ENCODE assay signal across 7 cellular contexts in genomic region chr1:181134543-181135461, GRCh38. TPM values are rescaled to one million over a fixed set of nuclear protein-coding genes. Genes with fewer than 3 reads are reported as not detected.
DNase-seq lines count a peak whose midpoint lies in the region; ATAC-seq and TF ChIP-seq lines count a peak whose summit lies in the region.

No MANE protein-coding gene starts in this region.

- H3K36me3 ChIP-seq in GM06990 (ENCODE audit: control insufficient read depth, insufficient read depth, low read length): no peaks in the 10 kb centered on the region
- no peaks in the 10 kb centered on the region for H3K36me3 ChIP-seq in SU-DHL-6 (ENCODE audit: low read length)

- no peaks in the 10 kb centered on the region for H4K20me1 ChIP-seq in SU-DHL-6 (ENCODE audit: low read depth, low read length)

- peak overlapping the region; percentile 63 for H3K9ac ChIP-seq in SU-DHL-6 (ENCODE audit: low read length)

- DNase-seq in GM06990 (ENCODE audit: extremely low read depth, insufficient read length) (peak; percentile 82), epithelial cell of esophagus (ENCODE audit: low read depth) (peak; percentile 98), neural crest cell (ENCODE audit: low read depth, low spot score) (no peak), iPS-NIHi11 (ENCODE audit: low spot score) (no peak)

- peak overlapping the region; percentile 81 for H3K4me2 ChIP-seq in SU-DHL-6 (ENCODE audit: low read depth, low read length, poor library complexity, severe bottlenecking)

- H3F3A ChIP-seq in SU-DHL-6 (ENCODE audit: insufficient read depth): peaks cover 25% of the 10 kb centered on the region

- peak; percentile 29 for ATAC-seq in GM21390 (IDR thresholded peaks at IDR 0.05; ENCODE audit: unreplicated experiment)

- no peaks in the 10 kb centered on the region for H3K9me3 ChIP-seq in SU-DHL-6 (ENCODE audit: insufficient read depth, low read length)

- TF ChIP-seq CTCF in GM06990 (IDR thresholded peaks at IDR 0.05; ENCODE audit: insufficient read depth, low read length, poor library complexity, severe bottlenecking) (no peak), SU-DHL-6 (IDR thresholded peaks at IDR 0.05; ENCODE audit: insufficient read depth, low read length, poor library complexity, severe bottlenecking) (no peak), epithelial cell of esophagus (IDR thresholded peaks at IDR 0.05; ENCODE audit: insufficient read depth, low read depth, low read length, missing control alignments) (no peak), neural crest cell (conservative IDR thresholded peaks at IDR 0.05) (no peak)

- no peaks in the 10 kb centered on the region for H3K79me2 ChIP-seq in SU-DHL-6 (ENCODE audit: insufficient read depth, low read length)

- peak overlapping the region; percentile 93 for H3K27ac ChIP-seq in SU-DHL-6 (ENCODE audit: low read depth, low read length)

- peaks cover 5% of the 10 kb centered on the region for H3K27me3 Mint-ChIP-seq in IgD-negative memory B cell
- no peaks in the 10 kb centered on the region for H3K27me3 Mint-ChIP-seq in neural crest cell (ENCODE audit: low read depth)

- H3K9me2 ChIP-seq in SU-DHL-6 (replicated peaks; ENCODE audit: insufficient read depth, low read length): no peaks in the 10 kb centered on the region

- H3K27me3 ChIP-seq in GM06990 (replicated peaks; ENCODE audit: control insufficient read depth, insufficient read depth, low read length): no peaks in the 10 kb centered on the region
- H3K27me3 ChIP-seq in SU-DHL-6 (ENCODE audit: low read length): no peaks in the 10 kb centered on the region

- H3K36me3 Mint-ChIP-seq in IgD-negative memory B cell (no peaks in the 10 kb centered on the region), neural crest cell (ENCODE audit: low read depth) (no peaks in the 10 kb centered on the region)

- no peak overlapping the region for H2AFZ ChIP-seq in SU-DHL-6 (ENCODE audit: low read depth, low read length, severe bottlenecking)

- H3K4me3 ChIP-seq in GM06990 (replicated peaks; ENCODE audit: low read depth, low read length) (peak overlapping the region; percentile 60), SU-DHL-6 (ENCODE audit: insufficient read depth, low read length, poor library complexity, severe bottlenecking) (peak overlapping the region; percentile 34), epithelial cell of esophagus (ENCODE audit: low read length) (peak overlapping the region; percentile 10)

- H3K4me3 Mint-ChIP-seq in IgD-negative memory B cell (peak overlapping the region; percentile 58 to 94 (median 78)), neural crest cell (peak overlapping the region; percentile 14)

- H3K9me3 Mint-ChIP-seq in IgD-negative memory B cell (no peaks in the 10 kb centered on the region), neural crest cell (no peaks in the 10 kb centered on the region)

- H3K27ac Mint-ChIP-seq in IgD-negative memory B cell: peak overlapping the region; percentile 98
- H3K27ac Mint-ChIP-seq in neural crest cell (ENCODE audit: unreplicated experiment): peak overlapping the region; percentile 81

- H3K4me1 Mint-ChIP-seq in IgD-negative memory B cell (peaks cover 70 to 74% (median 72%) of the 10 kb centered on the region in 3 donors), neural crest cell (peaks cover 54% of the 10 kb centered on the region)

RNA-seq across cellular contexts. Expression of gene IER5, which starts 46.3 kb away (rescaled TPM):
- polyA plus RNA-seq in IgD-negative memory B cell: 31.0 TPM
- total RNA-seq in neural crest cell: 7.5 and 7.7 TPM in 2 replicates

Comparison
In these comparisons a context has a peak if more than half of its experiments do, and no peak if none do; other contexts are left out.
1. DNase-seq: peak in GM06990 (single experiment) and epithelial cell of esophagus (single experiment); none in neural crest cell (single experiment) and iPS-NIHi11 (single experiment).
2. H3K4me3 ChIP-seq: peak in every context shown above with its lines; median percentile 60 in GM06990; 34 in SU-DHL-6; 10 in epithelial cell of esophagus.